26 cellular contexts compared by ENCODE assay signal in genomic region chr2:234808907-234809306, GRCh38.
A peak's percentile ranks its signal among the peaks of the same experiment; 100 is the strongest.
DNase-seq lines count a peak whose midpoint lies in the region; ATAC-seq and TF ChIP-seq lines count a peak whose summit lies in the region.
"Had no signal": no experiment of that assay in that cellular context is flagged by ENCODE, and none has a peak within 500 bp of the region (broad histone marks: within the 10 kb centered on the region; RNA-seq: fewer than 3 reads in every experiment).

No MANE protein-coding gene starts in this region.

- no peak overlapping the region for H3K4me3 Mint-ChIP-seq in activated CD8-positive, alpha-beta T cell treated with anti-CD3 and anti-CD28 coated beads for 36 hours
- H3K4me3 Mint-ChIP-seq: CD4-positive, alpha-beta memory T cell; HFFc6 had no signal

- no peak for TF ChIP-seq CTCF in BE2C (IDR thresholded peaks at IDR 0.05; ENCODE audit: low read depth, low read length)
- no peak for TF ChIP-seq CTCF in retinal pigment epithelial cell (conservative IDR thresholded peaks at IDR 0.05; ENCODE audit: low read depth, low read length)
- TF ChIP-seq CTCF in gastrocnemius medialis (IDR thresholded peaks at IDR 0.05 in 4 of 5, conservative IDR thresholded peaks at IDR 0.05 in 1 of 5) = no peak
- no peak for TF ChIP-seq CTCF in activated CD8-positive, alpha-beta T cell treated with anti-CD3 and anti-CD28 coated beads for 36 hours (IDR thresholded peaks at IDR 0.05)

- H3K36me3 Mint-ChIP-seq in activated CD8-positive, alpha-beta T cell treated with anti-CD3 and anti-CD28 coated beads for 36 hours (ENCODE audit: low read depth) = no peaks in the 10 kb centered on the region
- H3K36me3 Mint-ChIP-seq: CD4-positive, alpha-beta memory T cell had no signal

- no peak overlapping the region for H3K27ac ChIP-seq in gastrocnemius medialis
- H3K27ac ChIP-seq: PC-9 had no signal

- no peaks in the 10 kb centered on the region; the same call in 1 of the 2 replicates for H3K4me1 ChIP-seq in BE2C
- H3K4me1 ChIP-seq in gastrocnemius medialis = no peaks in the 10 kb centered on the region
- H3K4me1 ChIP-seq: HAP-1 had no signal

- CTCF ChIA-PET in activated CD8-positive, alpha-beta T cell treated with anti-CD3 and anti-CD28 coated beads for 36 hours (lab: Charles Lee) = no interaction called here

- H3K4me3 ChIP-seq in BE2C (ENCODE audit: low read depth, low read length) (no peak overlapping the region), retinal pigment epithelial cell (ENCODE audit: low read length) (no peak overlapping the region), gastrocnemius medialis (no peak overlapping the region)
- H3K4me3 ChIP-seq: GM12878, HAP-1, MG63, PC-9 had no signal

- POLR2A ChIA-PET in activated CD8-positive, alpha-beta T cell treated with anti-CD3 and anti-CD28 coated beads for 36 hours (lab: Charles Lee) = no interaction called here

- no peaks in the 10 kb centered on the region for H3K9me3 Mint-ChIP-seq in activated CD8-positive, alpha-beta T cell treated with anti-CD3 and anti-CD28 coated beads for 36 hours

- H3K9me3 ChIP-seq in BE2C = no peaks in the 10 kb centered on the region
- no peaks in the 10 kb centered on the region for H3K9me3 ChIP-seq in gastrocnemius medialis
- H3K9me3 ChIP-seq: HAP-1 had no signal

- in situ Hi-C loops in gastrocnemius medialis (cut with MboI; ENCODE audit: low sequenced_read_pairs in 4 of 4) = no loop called here

- H3K36me3 ChIP-seq in BE2C (no peaks in the 10 kb centered on the region), gastrocnemius medialis (no peaks in the 10 kb centered on the region)
- H3K36me3 ChIP-seq: HAP-1, MG63 had no signal

- TF ChIP-seq POLR2A in gastrocnemius medialis (IDR thresholded peaks at IDR 0.05) = no peak

- H3K27me3 ChIP-seq in BE2C (no peaks in the 10 kb centered on the region), gastrocnemius medialis (no peaks in the 10 kb centered on the region)
- H3K27me3 ChIP-seq: MG63 had no signal

- peaks cover 10% of the 10 kb centered on the region for H3K27me3 Mint-ChIP-seq in activated CD8-positive, alpha-beta T cell treated with anti-CD3 and anti-CD28 coated beads for 36 hours

- H3K4me1 Mint-ChIP-seq in activated CD8-positive, alpha-beta T cell treated with anti-CD3 and anti-CD28 coated beads for 36 hours (ENCODE audit: low read depth) = no peaks in the 10 kb centered on the region
- H3K4me1 Mint-ChIP-seq: CD4-positive, alpha-beta memory T cell had no signal

- intact Hi-C loops in gastrocnemius medialis (cut with DNase I; ENCODE audit: low total_unique reads) = no loop called here
- intact Hi-C loops in activated CD8-positive, alpha-beta T cell treated with anti-CD3 and anti-CD28 coated beads for 36 hours (cut with micrococcal nuclease) = no loop called here

- peak; percentile 34 for DNase-seq in BE2C
- DNase-seq in astrocyte of the hippocampus (ENCODE audit: low read depth, low spot score) = peak; percentile 49
- DNase-seq in iPS-NIHi11 (ENCODE audit: low spot score) = peak; percentile 35
- DNase-seq in retinal pigment epithelial cell (ENCODE audit: low read depth) = peak; percentile 32
- no peak for DNase-seq in gastrocnemius medialis
- DNase-seq in activated CD8-positive, alpha-beta T cell treated with anti-CD3 and anti-CD28 coated beads for 36 hours = no peak
- no peak for DNase-seq in activated CD8-positive, alpha-beta memory T cell treated with anti-CD3 and anti-CD28 coated beads, Interleukin-2, amount 50 U/mL, for 48 hours
- DNase-seq: AML-193; C1 segment of cervical spinal cord; CD4-positive, alpha-beta memory T cell; COR-L47; DMS53; GOT3; HFFc6; KG1; MG63; NCI-H2029; NCI-H446 treated with DMSO at 0.1 percent for 48 hours; NCI-H526; NCI-H82; NK-92 treated with Interleukin-12 subunit alpha and Interleukin-12 subunit beta, amount 100 ng/mL, for 24 hours; PC-9; RPMI8226; SHP77 treated with DMSO at 0.1 percent for 48 hours had no signal

- no peak overlapping the region for H3K27ac Mint-ChIP-seq in activated CD8-positive, alpha-beta T cell treated with anti-CD3 and anti-CD28 coated beads for 36 hours
- H3K27ac Mint-ChIP-seq: CD4-positive, alpha-beta memory T cell; HFFc6 had no signal

- no peak for ATAC-seq in gastrocnemius medialis
- no peak for ATAC-seq in activated CD8-positive, alpha-beta T cell treated with anti-CD3 and anti-CD28 coated beads for 36 hours
- ATAC-seq: GM12878 had no signal

Comparison
In these comparisons a context has a peak if more than half of its experiments do, and no peak if none do; other contexts are left out.
1. DNase-seq: peak in BE2C (single experiment), astrocyte of the hippocampus (single experiment), iPS-NIHi11 (single experiment) and retinal pigment epithelial cell (single experiment); none in gastrocnemius medialis (0 of 2), activated CD8-positive, alpha-beta T cell treated with anti-CD3 and anti-CD28 coated beads for 36 hours (single experiment) and activated CD8-positive, alpha-beta memory T cell treated with anti-CD3 and anti-CD28 coated beads, Interleukin-2, amount 50 U/mL, for 48 hours (single experiment).